Comparison of ENCODE assay signal across 20 cellular contexts in genomic region chr6:136754820-136755219, GRCh38. TPM values are rescaled to one million over a fixed set of nuclear protein-coding genes. Genes with fewer than 3 reads are reported as not detected.
DNase-seq lines count a peak whose midpoint lies in the region; ATAC-seq and TF ChIP-seq lines count a peak whose summit lies in the region.
"Had no signal": no experiment of that assay in that cellular context is flagged by ENCODE, and none has a peak within 500 bp of the region (broad histone marks: within the 10 kb centered on the region; RNA-seq: fewer than 3 reads in every experiment).

No MANE protein-coding gene starts in this region.

- H3K36me3 Mint-ChIP-seq in activated CD8-positive, alpha-beta T cell treated with anti-CD3 and anti-CD28 coated beads, Interleukin-2, amount 10 ng/mL, durations not matched to agents 7 days and 5 days (ENCODE audit: low read depth): peaks cover 21% of the 10 kb centered on the region
- H3K36me3 Mint-ChIP-seq in activated CD8-positive, alpha-beta T cell treated with anti-CD3 and anti-CD28 coated beads for 36 hours (ENCODE audit: low read depth): no peaks in the 10 kb centered on the region
- H3K36me3 Mint-ChIP-seq in CD8-positive, alpha-beta T cell: no peaks in the 10 kb centered on the region
- no peaks in the 10 kb centered on the region for H3K36me3 Mint-ChIP-seq in neural progenitor cell

- POLR2A ChIA-PET in activated CD8-positive, alpha-beta T cell treated with anti-CD3 and anti-CD28 coated beads, Interleukin-2, amount 10 ng/mL, durations not matched to agents 7 days and 5 days (lab: Charles Lee): interaction anchor here (1.2 kb wide), 1 partner anchor 36 kb away, joined by 3 read pairs; no protein-coding TSS in a partner anchor
- POLR2A ChIA-PET in activated CD8-positive, alpha-beta T cell treated with anti-CD3 and anti-CD28 coated beads for 36 hours (lab: Charles Lee): interaction anchor here (1.2 kb wide), 1 partner anchor 38 kb away, joined by 4 read pairs; the partner anchor contains the start of gene MAP3K5
- POLR2A ChIA-PET in CD8-positive, alpha-beta T cell (lab: Charles Lee): interaction anchor here (1.1 to 2.1 kb wide), 3 partner anchors 9 to 37 kb away, joined by 3 to 15 read pairs (median 8); partner anchors contain the start of gene MAP3K5

- H3K4me1 Mint-ChIP-seq in activated CD8-positive, alpha-beta T cell treated with anti-CD3 and anti-CD28 coated beads, Interleukin-2, amount 10 ng/mL, durations not matched to agents 7 days and 5 days (ENCODE audit: low read depth): peaks cover 71% of the 10 kb centered on the region
- H3K4me1 Mint-ChIP-seq in activated CD8-positive, alpha-beta T cell treated with anti-CD3 and anti-CD28 coated beads for 36 hours (ENCODE audit: low read depth): peaks cover 55% of the 10 kb centered on the region
- H3K4me1 Mint-ChIP-seq in CD8-positive, alpha-beta T cell (ENCODE audit: low read depth): peaks cover 67% of the 10 kb centered on the region
- peaks cover 35% of the 10 kb centered on the region for H3K4me1 Mint-ChIP-seq in neural progenitor cell

- no peaks in the 10 kb centered on the region for H3F3A ChIP-seq in neural progenitor cell (ENCODE audit: low read depth)

- H3K4me1 ChIP-seq in CD8-positive, alpha-beta T cell (ENCODE audit: insufficient read depth, low read length): peaks cover 46% of the 10 kb centered on the region
- peaks cover 10 to 62% of the 10 kb centered on the region in 2 donors for H3K4me1 ChIP-seq in ascending aorta
- H3K4me1 ChIP-seq in neural progenitor cell: no peaks in the 10 kb centered on the region

- no peak for DNase-seq in activated CD8-positive, alpha-beta T cell treated with anti-CD3 and anti-CD28 coated beads, Interleukin-2, amount 10 ng/mL, durations not matched to agents 7 days and 5 days
- no peak for DNase-seq in activated CD8-positive, alpha-beta T cell treated with anti-CD3 and anti-CD28 coated beads for 36 hours
- DNase-seq in CD8-positive, alpha-beta T cell: no peak
- DNase-seq in ascending aorta (ENCODE audit: low spot score in 2 of 2) (no peak), neural progenitor cell (ENCODE audit: low spot score) (no peak), NCI-H2227 treated with DMSO at 0.1 percent for 48 hours (lab: John Stamatoyannopoulos, UW) (no peak)
- DNase-seq: DMS79, Karpas-422, MG63, NCI-H1092, NCI-H2107, NCI-H226, NCI-H524 treated with DMSO at 0.1 percent for 48 hours had no signal

- no peak for TF ChIP-seq CTCF in activated CD8-positive, alpha-beta T cell treated with anti-CD3 and anti-CD28 coated beads for 36 hours (IDR thresholded peaks at IDR 0.05)
- TF ChIP-seq CTCF in CD8-positive, alpha-beta T cell (IDR thresholded peaks at IDR 0.05): no peak
- no peak for TF ChIP-seq CTCF in ascending aorta (IDR thresholded peaks at IDR 0.05)
- TF ChIP-seq CTCF in neural progenitor cell (IDR thresholded peaks at IDR 0.05): no peak

- H3K27ac ChIP-seq in CD8-positive, alpha-beta T cell (ENCODE audit: low read depth, low read length): no peak overlapping the region
- H3K27ac ChIP-seq in ascending aorta: peak overlapping the region; percentile 25 to 55
- H3K27ac ChIP-seq in neural progenitor cell: no peak overlapping the region
- H3K27ac ChIP-seq: C4-2B had no signal

- no peaks in the 10 kb centered on the region for H4K20me1 ChIP-seq in neural progenitor cell (ENCODE audit: low read depth)

- H2AFZ ChIP-seq in neural progenitor cell (replicated peaks): no peak overlapping the region
- H2AFZ ChIP-seq: GM23338 had no signal

- H3K4me2 ChIP-seq in neural progenitor cell: no peak overlapping the region
- H3K4me2 ChIP-seq: GM23338 had no signal

- H3K4me3 Mint-ChIP-seq in activated CD8-positive, alpha-beta T cell treated with anti-CD3 and anti-CD28 coated beads, Interleukin-2, amount 10 ng/mL, durations not matched to agents 7 days and 5 days: no peak overlapping the region
- no peak overlapping the region for H3K4me3 Mint-ChIP-seq in activated CD8-positive, alpha-beta T cell treated with anti-CD3 and anti-CD28 coated beads for 36 hours
- H3K4me3 Mint-ChIP-seq in CD8-positive, alpha-beta T cell: no peak overlapping the region
- H3K4me3 Mint-ChIP-seq in neural progenitor cell: no peak overlapping the region
- H3K4me3 Mint-ChIP-seq: GM23338 had no signal

- CTCF ChIA-PET in activated CD8-positive, alpha-beta T cell treated with anti-CD3 and anti-CD28 coated beads, Interleukin-2, amount 10 ng/mL, durations not matched to agents 7 days and 5 days (lab: Charles Lee): interaction anchor here (1.4 to 3.6 kb wide), 4 partner anchors 9 to 111 kb away, joined by 3 to 42 read pairs (median 15); partner anchors contain the start of gene MAP3K5
- CTCF ChIA-PET in activated CD8-positive, alpha-beta T cell treated with anti-CD3 and anti-CD28 coated beads for 36 hours (lab: Charles Lee): interaction anchor here (2.6 to 2.8 kb wide), 2 partner anchors 38 to 111 kb away, joined by 10 to 17 read pairs; partner anchors contain the start of gene MAP3K5
- CTCF ChIA-PET in CD8-positive, alpha-beta T cell (lab: Charles Lee): interaction anchor here (2.2 to 2.9 kb wide), 2 partner anchors 9 to 37 kb away, joined by 11 to 18 read pairs; partner anchors contain the start of gene MAP3K5

- H3K79me2 ChIP-seq in neural progenitor cell (ENCODE audit: low read depth): no peaks in the 10 kb centered on the region

- H3K27ac Mint-ChIP-seq in activated CD8-positive, alpha-beta T cell treated with anti-CD3 and anti-CD28 coated beads, Interleukin-2, amount 10 ng/mL, durations not matched to agents 7 days and 5 days: peak overlapping the region; percentile 44
- H3K27ac Mint-ChIP-seq in activated CD8-positive, alpha-beta T cell treated with anti-CD3 and anti-CD28 coated beads for 36 hours: no peak overlapping the region
- H3K27ac Mint-ChIP-seq in CD8-positive, alpha-beta T cell: peak overlapping the region; percentile 16
- H3K27ac Mint-ChIP-seq in neural progenitor cell: peak overlapping the region; percentile 16
- H3K27ac Mint-ChIP-seq: GM23338 had no signal

- no peaks in the 10 kb centered on the region for H3K9me3 Mint-ChIP-seq in activated CD8-positive, alpha-beta T cell treated with anti-CD3 and anti-CD28 coated beads, Interleukin-2, amount 10 ng/mL, durations not matched to agents 7 days and 5 days (ENCODE audit: insufficient read depth)
- H3K9me3 Mint-ChIP-seq in activated CD8-positive, alpha-beta T cell treated with anti-CD3 and anti-CD28 coated beads for 36 hours: no peaks in the 10 kb centered on the region
- H3K9me3 Mint-ChIP-seq in CD8-positive, alpha-beta T cell: no peaks in the 10 kb centered on the region
- no peaks in the 10 kb centered on the region for H3K9me3 Mint-ChIP-seq in neural progenitor cell
- H3K9me3 Mint-ChIP-seq: GM23338 had no signal

- H3K27me3 ChIP-seq in CD8-positive, alpha-beta T cell (ENCODE audit: insufficient read depth, low read length): no peaks in the 10 kb centered on the region
- H3K27me3 ChIP-seq in ascending aorta: no peaks in the 10 kb centered on the region
- no peaks in the 10 kb centered on the region for H3K27me3 ChIP-seq in neural progenitor cell
- H3K27me3 ChIP-seq: MG63 had no signal

- no peaks in the 10 kb centered on the region for H3K36me3 ChIP-seq in CD8-positive, alpha-beta T cell (ENCODE audit: insufficient read depth, low read length)
- H3K36me3 ChIP-seq in ascending aorta (no peaks in the 10 kb centered on the region), neural progenitor cell (no peaks in the 10 kb centered on the region)
- H3K36me3 ChIP-seq: MG63 had no signal

- no peaks in the 10 kb centered on the region for H3K9me3 ChIP-seq in CD8-positive, alpha-beta T cell (ENCODE audit: low read length)
- H3K9me3 ChIP-seq in ascending aorta: no peaks in the 10 kb centered on the region
- H3K9me3 ChIP-seq in neural progenitor cell (ENCODE audit: low read depth): no peaks in the 10 kb centered on the region
- H3K9me3 ChIP-seq: MG63 had no signal

- intact Hi-C loops in activated CD8-positive, alpha-beta T cell treated with anti-CD3 and anti-CD28 coated beads for 36 hours (cut with micrococcal nuclease): loop anchor here (5.0 kb wide), 1 partner anchor 32 kb away; no protein-coding TSS in a partner anchor
- intact Hi-C loops in CD8-positive, alpha-beta T cell (cut with DNase I, micrococcal nuclease): no loop called here
- intact Hi-C loops in ascending aorta (cut with DNase I): loop anchor here (5.0 kb wide), 1 partner anchor 37 kb away; the partner anchor contains the start of gene MAP3K5

- H3K9ac ChIP-seq in neural progenitor cell: no peak overlapping the region

- ATAC-seq in activated CD8-positive, alpha-beta T cell treated with anti-CD3 and anti-CD28 coated beads, Interleukin-2, amount 10 ng/mL, durations not matched to agents 7 days and 5 days: no peak
- ATAC-seq in activated CD8-positive, alpha-beta T cell treated with anti-CD3 and anti-CD28 coated beads for 36 hours: no peak
- ATAC-seq in CD8-positive, alpha-beta T cell: no peak
- ATAC-seq in GM18907 (IDR thresholded peaks at IDR 0.05; ENCODE audit: unreplicated experiment) (no peak), HG03469 (IDR thresholded peaks at IDR 0.05; ENCODE audit: unreplicated experiment) (no peak)
- ATAC-seq: GM23338, HCT116, Panc1 had no signal

- H3K27me3 Mint-ChIP-seq in activated CD8-positive, alpha-beta T cell treated with anti-CD3 and anti-CD28 coated beads, Interleukin-2, amount 10 ng/mL, durations not matched to agents 7 days and 5 days (ENCODE audit: low read depth): peaks cover 2% of the 10 kb centered on the region
- no peaks in the 10 kb centered on the region for H3K27me3 Mint-ChIP-seq in activated CD8-positive, alpha-beta T cell treated with anti-CD3 and anti-CD28 coated beads for 36 hours
- H3K27me3 Mint-ChIP-seq in CD8-positive, alpha-beta T cell (ENCODE audit: low read depth): no peaks in the 10 kb centered on the region
- H3K27me3 Mint-ChIP-seq in neural progenitor cell (ENCODE audit: insufficient read depth, low read depth): peaks cover 6% of the 10 kb centered on the region

- no peak overlapping the region for H3K4me3 ChIP-seq in CD8-positive, alpha-beta T cell (ENCODE audit: low read depth, low read length)
- no peak overlapping the region for H3K4me3 ChIP-seq in ascending aorta
- no peak overlapping the region for H3K4me3 ChIP-seq in neural progenitor cell
- H3K4me3 ChIP-seq: GM23338, MG63 had no signal

RNA-seq across cellular contexts. Expression of gene MAP3K5, which starts 37.5 kb away (rescaled TPM):
- 10 to 100 TPM; 15.0 to 15.1 TPM for total RNA-seq in activated CD8-positive, alpha-beta T cell treated with anti-CD3 and anti-CD28 coated beads, Interleukin-2, amount 10 ng/mL, durations not matched to agents 7 days and 5 days
- 1 to 10 TPM; 4.4 to 4.6 TPM for total RNA-seq in activated CD8-positive, alpha-beta T cell treated with anti-CD3 and anti-CD28 coated beads for 36 hours
- total RNA-seq in CD8-positive, alpha-beta T cell: 10 to 100 TPM; 11.1 to 11.3 TPM
- total RNA-seq in ascending aorta: 40.9 TPM
- total RNA-seq in neural progenitor cell (ENCODE audit: low replicate concordance): 0.02 and 0.28 TPM in 2 replicates
- total RNA-seq: G401 had no signal

Comparison
In these comparisons a context has a peak if more than half of its experiments do, and no peak if none do; other contexts are left out.
1. H3K27ac ChIP-seq: peak in ascending aorta (2 of 2); none in CD8-positive, alpha-beta T cell (single experiment) and neural progenitor cell (single experiment).
2. intact Hi-C loops: an anchor here in activated CD8-positive, alpha-beta T cell treated with anti-CD3 and anti-CD28 coated beads for 36 hours (5.0 kb wide) and ascending aorta (5.0 kb wide); none called in CD8-positive, alpha-beta T cell.